In the genomic region with DNA sequence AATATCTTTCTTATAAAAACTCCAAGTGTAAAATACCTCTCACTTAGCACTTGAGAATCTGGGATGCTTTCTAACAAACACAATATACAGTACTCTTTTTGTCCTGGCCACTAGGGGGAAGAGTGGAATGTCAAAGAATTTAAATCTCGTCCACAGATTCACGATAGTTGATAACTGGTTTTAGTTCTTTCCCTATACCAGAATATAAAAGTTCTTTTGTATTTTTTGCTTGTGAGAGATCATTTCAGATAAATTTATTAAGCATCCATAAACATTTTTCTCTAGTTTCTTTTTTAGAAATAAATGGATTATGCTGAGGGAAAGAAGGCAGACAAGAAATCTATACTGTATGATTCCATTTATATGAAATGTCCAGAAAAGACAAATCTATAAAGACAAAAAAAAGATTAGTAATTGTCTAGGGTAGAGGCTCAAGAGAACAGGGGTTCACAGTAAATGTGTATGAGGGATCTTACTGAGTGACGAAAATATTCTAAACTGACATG, we compare ENCODE assay signal across 8 cellular contexts. TPM values are rescaled to one million over a fixed set of nuclear protein-coding genes. Genes with fewer than 3 reads are reported as not detected.
DNase-seq lines count a peak whose midpoint lies in the region; TF ChIP-seq lines count a peak whose summit lies in the region.

No MANE protein-coding gene starts in this region.

- H3K9me3 Mint-ChIP-seq in type B pancreatic cell, result no peaks in the 10 kb centered on the region

- CTCF ChIA-PET in HEK293T (lab: Yijun Ruan, JAX), result interaction anchor here (0.7 to 1.0 kb wide), 3 partner anchors 55 to 293 kb away, joined by 3 to 4 read pairs (median 3); no protein-coding TSS in a partner anchor

- DNase-seq in activated T-cell treated with anti-CD3 and anti-CD28 coated beads for 4 hours (peak; percentile 7), HEK293T (ENCODE audit: extremely low spot score) (peak; percentile 54), NCI-H460 (ENCODE audit: extremely low read depth, low read depth) (peak; percentile 44), T47D (ENCODE audit: low read depth in 1 of 2, low spot score in 1 of 2) (peak; percentile 7 to 65), kidney tubule cell (ENCODE audit: low spot score) (peak; percentile 53), type B pancreatic cell (ENCODE audit: extremely low spot score, unreplicated experiment) (no peak)
- no peak for DNase-seq in activated T-cell treated with anti-CD3 and anti-CD28 coated beads, Interleukin-2, amount 50 U/mL, for 1 hour
- no peak for DNase-seq in activated CD8-positive, alpha-beta memory T cell treated with anti-CD3 and anti-CD28 coated beads, Interleukin-2, amount 50 U/mL, for 4 hours

- peaks cover 4% of the 10 kb centered on the region for H3K4me1 Mint-ChIP-seq in type B pancreatic cell (ENCODE audit: unreplicated experiment)

- no peak overlapping the region for H3K4me3 Mint-ChIP-seq in type B pancreatic cell

- H3K27ac Mint-ChIP-seq in type B pancreatic cell, result no peak overlapping the region

- H3K27me3 Mint-ChIP-seq in type B pancreatic cell, result no peaks in the 10 kb centered on the region

- POLR2A ChIA-PET in HEK293T (lab: Yijun Ruan, JAX), result no interaction called here

- peak; percentile 87 for TF ChIP-seq CTCF in type B pancreatic cell (conservative IDR thresholded peaks at IDR 0.05)

- H3K36me3 Mint-ChIP-seq in type B pancreatic cell, result no peaks in the 10 kb centered on the region

- in situ Hi-C loops in T47D (cut with HindIII; ENCODE audit: low pct_unique_long_range_greater_than_20kb, low sequenced_read_pairs), result no loop called here

TF ChIP-seq in HEK293T, 16 proteins besides CTCF, POLR2A, EP300 and RAD21:
- no peak for TF ChIP-seq ARNT (IDR thresholded peaks at IDR 0.05)

RNA-seq across cellular contexts. Expression of a gene that starts 50.4 kb away (rescaled TPM):
- 0.22 and 0.32 TPM in 2 replicates for total RNA-seq in NCI-H460 (2014; rRNA removed; shearing (Covaris generic))
- polyA plus RNA-seq in NCI-H460 (2014; cell fraction: nucleus; rRNA removed), result not detected in 2 replicates
- total RNA-seq in type B pancreatic cell (ENCODE audit: low replicate concordance), result 1.3 and 1.7 TPM in 2 replicates

RNA-seq across cellular contexts. Expression of a gene that starts 52.6 kb away (rescaled TPM):
- 23.0 and 23.7 TPM in 2 replicates for total RNA-seq in NCI-H460 (2014; rRNA removed; shearing (Covaris generic))
- polyA plus RNA-seq in NCI-H460 (2014; cell fraction: nucleus; rRNA removed), result 10.9 and 17.4 TPM in 2 replicates
- 41.8 and 42.1 TPM in 2 replicates for total RNA-seq in type B pancreatic cell (ENCODE audit: low replicate concordance)

Comparison
In these comparisons a context has a peak if more than half of its experiments do, and no peak if none do; other contexts are left out.
1. DNase-seq: peak in activated T-cell treated with anti-CD3 and anti-CD28 coated beads for 4 hours (single experiment), HEK293T (single experiment), NCI-H460 (single experiment), T47D (2 of 2) and kidney tubule cell (single experiment); none in activated T-cell treated with anti-CD3 and anti-CD28 coated beads, Interleukin-2, amount 50 U/mL, for 1 hour (single experiment), type B pancreatic cell (single experiment) and activated CD8-positive, alpha-beta memory T cell treated with anti-CD3 and anti-CD28 coated beads, Interleukin-2, amount 50 U/mL, for 4 hours (single experiment).